Comparison of ENCODE assay signal across 12 cellular contexts in genomic region chr13:106145070-106145469, GRCh38.
"Had no signal": no experiment of that assay in that cellular context is flagged by ENCODE, and none has a peak within 500 bp of the region (broad histone marks: within the 10 kb centered on the region; RNA-seq: fewer than 3 reads in every experiment).

No MANE protein-coding gene starts in this region.

- H3K4me3 ChIP-seq: lung had no signal

- H3K4me3 Mint-ChIP-seq: activated CD4-positive, alpha-beta memory T cell treated with anti-CD3 and anti-CD28 coated beads for 36 hours; activated naive CD8-positive, alpha-beta T cell; endodermal cell; nephron; stimulated activated naive CD8-positive, alpha-beta T cell treated with anti-CD3 and anti-CD28 coated beads, Interleukin-15, amount 100 ng/mL, for 72 hours had no signal

- H3K4me1 Mint-ChIP-seq: nephron; stimulated activated naive CD8-positive, alpha-beta T cell treated with anti-CD3 and anti-CD28 coated beads, Interleukin-15, amount 100 ng/mL, for 72 hours had no signal

- H3K27ac Mint-ChIP-seq: activated CD4-positive, alpha-beta memory T cell treated with anti-CD3 and anti-CD28 coated beads for 36 hours; activated naive CD8-positive, alpha-beta T cell; endodermal cell; nephron; stimulated activated naive CD8-positive, alpha-beta T cell treated with anti-CD3 and anti-CD28 coated beads, Interleukin-15, amount 100 ng/mL, for 72 hours had no signal

- DNase-seq: activated CD4-positive, alpha-beta memory T cell treated with anti-CD3 and anti-CD28 coated beads for 36 hours; activated gamma-delta T cell; activated T-cell treated with anti-CD3 and anti-CD28 coated beads, Interleukin-2, amount 50 U/mL, for 48 hours; endodermal cell; hypothalamus; stimulated activated CD4-positive, alpha-beta T cell treated with anti-CD3 and anti-CD28 coated beads, Interleukin-4, amount 100 ng/mL, for 1 hour; stimulated activated CD8-positive, alpha-beta memory T cell treated with anti-CD3 and anti-CD28 coated beads, Interleukin-4, amount 100 ng/mL, for 48 hours; stimulated activated naive CD8-positive, alpha-beta T cell treated with anti-CD3 and anti-CD28 coated beads, Interleukin-15, amount 100 ng/mL, for 72 hours; T-helper 2 cell had no signal

- H3K36me3 Mint-ChIP-seq: activated CD4-positive, alpha-beta memory T cell treated with anti-CD3 and anti-CD28 coated beads for 36 hours; activated naive CD8-positive, alpha-beta T cell had no signal

- H3K27me3 Mint-ChIP-seq: activated CD4-positive, alpha-beta memory T cell treated with anti-CD3 and anti-CD28 coated beads for 36 hours had no signal

- H3K9me3 Mint-ChIP-seq: activated CD4-positive, alpha-beta memory T cell treated with anti-CD3 and anti-CD28 coated beads for 36 hours; endodermal cell; nephron; stimulated activated naive CD8-positive, alpha-beta T cell treated with anti-CD3 and anti-CD28 coated beads, Interleukin-15, amount 100 ng/mL, for 72 hours had no signal
